27 cellular contexts compared by ENCODE assay signal in genomic region chr3:47613723-47614122, GRCh38. TPM values are rescaled to one million over a fixed set of nuclear protein-coding genes. Genes with fewer than 3 reads are reported as not detected.
DNase-seq lines count a peak whose midpoint lies in the region; ATAC-seq and TF ChIP-seq lines count a peak whose summit lies in the region.
"Had no signal": no experiment of that assay in that cellular context is flagged by ENCODE, and none has a peak within 500 bp of the region (broad histone marks: within the 10 kb centered on the region; RNA-seq: fewer than 3 reads in every experiment).

No MANE protein-coding gene starts in this region.

- H3K9me3 ChIP-seq in Karpas-422 (ENCODE audit: low read length) (no peaks in the 10 kb centered on the region), prostate gland (no peaks in the 10 kb centered on the region)
- H3K9me3 ChIP-seq: stomach, upper lobe of left lung had no signal

- no peaks in the 10 kb centered on the region for H3K4me1 Mint-ChIP-seq in activated naive CD8-positive, alpha-beta T cell treated with anti-CD3 and anti-CD28 coated beads for 36 hours
- no peaks in the 10 kb centered on the region for H3K4me1 Mint-ChIP-seq in activated CD4-positive, alpha-beta T cell treated with anti-CD3 and anti-CD28 coated beads for 36 hours
- H3K4me1 Mint-ChIP-seq: activated CD4-positive, alpha-beta T cell treated with anti-CD3 and anti-CD28 coated beads, Interleukin-2, amount 10 ng/mL, durations not matched to agents 24 days and 14 days had no signal

- no peaks in the 10 kb centered on the region for H4K20me1 ChIP-seq in Karpas-422 (ENCODE audit: insufficient read depth, low read depth, low read length)

- intact Hi-C loops in prostate gland (cut with DNase I): no loop called here
- intact Hi-C loops in activated CD4-positive, alpha-beta T cell treated with anti-CD3 and anti-CD28 coated beads for 36 hours (cut with DNase I, micrococcal nuclease): no loop called here

- H3K9me3 Mint-ChIP-seq in activated naive CD8-positive, alpha-beta T cell treated with anti-CD3 and anti-CD28 coated beads for 36 hours: no peaks in the 10 kb centered on the region
- no peaks in the 10 kb centered on the region for H3K9me3 Mint-ChIP-seq in activated CD4-positive, alpha-beta T cell treated with anti-CD3 and anti-CD28 coated beads for 36 hours (ENCODE audit: low read depth)
- H3K9me3 Mint-ChIP-seq: activated CD4-positive, alpha-beta T cell treated with anti-CD3 and anti-CD28 coated beads, Interleukin-2, amount 10 ng/mL, durations not matched to agents 24 days and 14 days; activated naive CD4-positive, alpha-beta T cell treated with anti-CD3 and anti-CD28 coated beads, Interleukin-2, amount 50 U/mL, for 72 hours; activated T-helper 1 cell treated with anti-CD3 and anti-CD28 coated beads, Interleukin-12 subunit alpha, Interleukin-12 subunit beta, Interleukin-2, Interleukin-4 antibody, amounts not matched to agents 30 ng/mL and 10 ng/mL and 1 ng/mL, durations not matched to agents 14 hours and 24 hours and 36 hours; CD8-positive, alpha-beta memory T cell; T-helper 1 cell treated with Interleukin-12 subunit alpha and Interleukin-12 subunit beta and Interleukin-4 antibody, amounts not matched to agents 30 μg/mL and 1 μg/mL, for 36 hours had no signal

- 50% methylated on average over 4 of the region's 4 CpGs for WGBS in prostate gland

- CTCF ChIA-PET in activated CD4-positive, alpha-beta T cell treated with anti-CD3 and anti-CD28 coated beads for 36 hours (lab: Charles Lee): interaction anchor here (0.6 to 0.7 kb wide), 3 partner anchors 11 to 764 kb away, joined by 3 to 4 read pairs (median 3); no protein-coding TSS in a partner anchor

- peaks cover 39% of the 10 kb centered on the region for H3K4me1 ChIP-seq in Karpas-422 (ENCODE audit: low read length)
- peaks cover 14% of the 10 kb centered on the region for H3K4me1 ChIP-seq in rectal smooth muscle tissue (ENCODE audit: control insufficient read depth, insufficient read depth, low read length)
- peaks cover 3% of the 10 kb centered on the region for H3K4me1 ChIP-seq in prostate gland (replicated peaks)

- H3K9ac ChIP-seq in Karpas-422 (ENCODE audit: low read length): peak overlapping the region; percentile 22
- H3K9ac ChIP-seq in rectal smooth muscle tissue (ENCODE audit: low read length): no peak overlapping the region

- no peaks in the 10 kb centered on the region for H3K27me3 Mint-ChIP-seq in activated naive CD8-positive, alpha-beta T cell treated with anti-CD3 and anti-CD28 coated beads for 36 hours
- no peaks in the 10 kb centered on the region for H3K27me3 Mint-ChIP-seq in activated CD4-positive, alpha-beta T cell treated with anti-CD3 and anti-CD28 coated beads for 36 hours
- H3K27me3 Mint-ChIP-seq: activated CD4-positive, alpha-beta T cell treated with anti-CD3 and anti-CD28 coated beads, Interleukin-2, amount 10 ng/mL, durations not matched to agents 24 days and 14 days; activated CD8-positive, alpha-beta memory T cell treated with anti-CD3 and anti-CD28 coated beads, Interleukin-2, amount 10 ng/mL, durations not matched to agents 7 days and 5 days had no signal

- H3K4me3 ChIP-seq in Karpas-422 (ENCODE audit: low read length) (no peak overlapping the region; the same call in 1 of the 2 replicates), astrocyte of the spinal cord (ENCODE audit: low read depth, low read length) (no peak overlapping the region), rectal smooth muscle tissue (ENCODE audit: low read length) (no peak overlapping the region), prostate gland (no peak overlapping the region)
- H3K4me3 ChIP-seq: stomach, upper lobe of left lung had no signal

- no peak overlapping the region for H3K27ac Mint-ChIP-seq in activated naive CD8-positive, alpha-beta T cell treated with anti-CD3 and anti-CD28 coated beads for 36 hours
- no peak overlapping the region for H3K27ac Mint-ChIP-seq in activated CD4-positive, alpha-beta T cell treated with anti-CD3 and anti-CD28 coated beads for 36 hours
- H3K27ac Mint-ChIP-seq: activated CD4-positive, alpha-beta T cell treated with anti-CD3 and anti-CD28 coated beads, Interleukin-2, amount 10 ng/mL, durations not matched to agents 24 days and 14 days; activated CD8-positive, alpha-beta memory T cell treated with anti-CD3 and anti-CD28 coated beads, Interleukin-2, amount 10 ng/mL, durations not matched to agents 7 days and 5 days; activated naive CD4-positive, alpha-beta T cell treated with anti-CD3 and anti-CD28 coated beads, Interleukin-2, amount 50 U/mL, for 72 hours; activated T-helper 1 cell treated with anti-CD3 and anti-CD28 coated beads, Interleukin-12 subunit alpha, Interleukin-12 subunit beta, Interleukin-2, Interleukin-4 antibody, amounts not matched to agents 30 ng/mL and 10 ng/mL and 1 ng/mL, durations not matched to agents 14 hours and 24 hours and 36 hours; CD8-positive, alpha-beta memory T cell; T-helper 1 cell treated with Interleukin-12 subunit alpha and Interleukin-12 subunit beta and Interleukin-4 antibody, amounts not matched to agents 30 μg/mL and 1 μg/mL, for 36 hours had no signal

- H2AFZ ChIP-seq in Karpas-422 (ENCODE audit: low read length): no peak overlapping the region

- H3K27ac ChIP-seq in Karpas-422 (ENCODE audit: low read length) (peak overlapping the region; percentile 76), rectal smooth muscle tissue (ENCODE audit: low read depth, low read length) (peak overlapping the region; percentile 56), prostate gland (no peak overlapping the region)
- H3K27ac ChIP-seq: epithelial cell of prostate, stomach, upper lobe of left lung had no signal

- TF ChIP-seq POLR2A in prostate gland (IDR thresholded peaks at IDR 0.05): no peak

- H3K4me2 ChIP-seq in Karpas-422 (ENCODE audit: low read depth, low read length, poor library complexity, severe bottlenecking): peak overlapping the region; percentile 57

- ATAC-seq in activated CD4-positive, alpha-beta T cell treated with anti-CD3 and anti-CD28 coated beads for 36 hours: no peak
- ATAC-seq: activated CD8-positive, alpha-beta memory T cell treated with anti-CD3 and anti-CD28 coated beads, Interleukin-2, amount 10 ng/mL, durations not matched to agents 7 days and 5 days; activated naive CD4-positive, alpha-beta T cell treated with anti-CD3 and anti-CD28 coated beads, Interleukin-2, amount 50 U/mL, for 72 hours; PC-3 had no signal

- DNase-seq in Karpas-422 (peak; percentile 74), astrocyte of the spinal cord (ENCODE audit: low read depth, low spot score) (peak; percentile 26), inferior parietal cortex (ENCODE audit: extremely low spot score) (peak; percentile 51), prostate gland (ENCODE audit: low spot score) (no peak), COR-L47 (lab: John Stamatoyannopoulos, UW) (no peak)
- DNase-seq in activated naive CD8-positive, alpha-beta T cell treated with anti-CD3 and anti-CD28 coated beads for 36 hours: no peak
- DNase-seq in activated CD4-positive, alpha-beta T cell treated with anti-CD3 and anti-CD28 coated beads for 36 hours: no peak
- DNase-seq: activated CD4-positive, alpha-beta T cell treated with anti-CD3 and anti-CD28 coated beads, Interleukin-2, amount 10 ng/mL, durations not matched to agents 24 days and 14 days; activated CD8-positive, alpha-beta memory T cell treated with anti-CD3 and anti-CD28 coated beads, Interleukin-2, amount 10 ng/mL, durations not matched to agents 7 days and 5 days; CD8-positive, alpha-beta memory T cell; dermis blood vessel endothelial cell; DND-41; foreskin fibroblast; HCEC 1CT; kidney glomerular epithelial cell; NCI-H1417 treated with DMSO at 0.1 percent for 48 hours; NCI-H2171; PC-3; SIG-M5; stimulated activated CD4-positive, alpha-beta T cell treated with anti-CD3 and anti-CD28 coated beads, Interleukin-4, amount 100 ng/mL, for 4 hours; stomach; upper lobe of left lung had no signal

- in situ Hi-C loops in astrocyte of the spinal cord (cut with HindIII; ENCODE audit: low sequenced_read_pairs): no loop called here

- peaks cover 15% of the 10 kb centered on the region for H3K36me3 Mint-ChIP-seq in activated naive CD8-positive, alpha-beta T cell treated with anti-CD3 and anti-CD28 coated beads for 36 hours
- H3K36me3 Mint-ChIP-seq in activated CD4-positive, alpha-beta T cell treated with anti-CD3 and anti-CD28 coated beads for 36 hours (ENCODE audit: low read depth): peaks cover 39% of the 10 kb centered on the region

- H3K4me3 Mint-ChIP-seq in activated naive CD8-positive, alpha-beta T cell treated with anti-CD3 and anti-CD28 coated beads for 36 hours: no peak overlapping the region
- H3K4me3 Mint-ChIP-seq in activated CD4-positive, alpha-beta T cell treated with anti-CD3 and anti-CD28 coated beads for 36 hours: no peak overlapping the region
- H3K4me3 Mint-ChIP-seq: activated CD4-positive, alpha-beta T cell treated with anti-CD3 and anti-CD28 coated beads, Interleukin-2, amount 10 ng/mL, durations not matched to agents 24 days and 14 days; activated CD8-positive, alpha-beta memory T cell treated with anti-CD3 and anti-CD28 coated beads, Interleukin-2, amount 10 ng/mL, durations not matched to agents 7 days and 5 days; activated T-helper 1 cell treated with anti-CD3 and anti-CD28 coated beads, Interleukin-12 subunit alpha, Interleukin-12 subunit beta, Interleukin-2, Interleukin-4 antibody, amounts not matched to agents 30 ng/mL and 10 ng/mL and 1 ng/mL, durations not matched to agents 14 hours and 24 hours and 36 hours; CD8-positive, alpha-beta memory T cell; T-helper 1 cell treated with Interleukin-12 subunit alpha and Interleukin-12 subunit beta and Interleukin-4 antibody, amounts not matched to agents 30 μg/mL and 1 μg/mL, for 36 hours had no signal

- H3K9me2 ChIP-seq in Karpas-422 (replicated peaks; ENCODE audit: insufficient read depth, low read length): no peaks in the 10 kb centered on the region

- TF ChIP-seq CTCF in astrocyte of the spinal cord (IDR thresholded peaks at IDR 0.05; ENCODE audit: low read depth, low read length) (no peak), prostate gland (IDR thresholded peaks at IDR 0.05) (no peak)

- peaks cover 43% of the 10 kb centered on the region for H3K36me3 ChIP-seq in Karpas-422 (ENCODE audit: insufficient read depth, low read length)
- H3K36me3 ChIP-seq in rectal smooth muscle tissue (ENCODE audit: control insufficient read depth, insufficient read depth, low read length): peaks cover 16% of the 10 kb centered on the region
- no peaks in the 10 kb centered on the region for H3K36me3 ChIP-seq in prostate gland

- POLR2A ChIA-PET in activated CD4-positive, alpha-beta T cell treated with anti-CD3 and anti-CD28 coated beads for 36 hours (lab: Charles Lee): interaction anchor here (0.6 kb wide), 1 partner anchor 44 kb away, joined by 6 read pairs; no protein-coding TSS in a partner anchor

- peaks cover 22% of the 10 kb centered on the region for H3K79me2 ChIP-seq in Karpas-422 (ENCODE audit: low read length)

- H3K27me3 ChIP-seq in Karpas-422 (ENCODE audit: low read length) (no peaks in the 10 kb centered on the region), rectal smooth muscle tissue (ENCODE audit: control insufficient read depth, insufficient read depth, low read length) (no peaks in the 10 kb centered on the region), prostate gland (replicated peaks; ENCODE audit: insufficient read depth) (no peaks in the 10 kb centered on the region)
- H3K27me3 ChIP-seq: stomach, upper lobe of left lung had no signal

RNA-seq across cellular contexts. Expression of gene CSPG5, which starts 35.1 kb away (rescaled TPM):
- 0.04 and 1.5 TPM in 2 replicates for total RNA-seq in Karpas-422 (2014; rRNA removed; shearing (Covaris generic); ENCODE audit: low replicate concordance)
- under 1 TPM; 0.54 to 0.56 TPM for total RNA-seq in activated naive CD8-positive, alpha-beta T cell treated with anti-CD3 and anti-CD28 coated beads for 36 hours
- 1 to 10 TPM in 1 of 2 donors, under 1 TPM in 1; 0.14 to 1.2 TPM for total RNA-seq in prostate gland
- total RNA-seq in activated CD4-positive, alpha-beta T cell treated with anti-CD3 and anti-CD28 coated beads for 36 hours: under 1 TPM; 0.78 to 0.97 TPM

Comparison
In these comparisons a context has a peak if more than half of its experiments do, and no peak if none do; other contexts are left out.
1. DNase-seq: peak in Karpas-422 (single experiment), astrocyte of the spinal cord (single experiment) and inferior parietal cortex (single experiment); none in activated naive CD8-positive, alpha-beta T cell treated with anti-CD3 and anti-CD28 coated beads for 36 hours (single experiment), prostate gland (single experiment), activated CD4-positive, alpha-beta T cell treated with anti-CD3 and anti-CD28 coated beads for 36 hours (single experiment) and COR-L47 (single experiment).
2. H3K27ac ChIP-seq: peak in Karpas-422 (single experiment) and rectal smooth muscle tissue (single experiment); none in prostate gland (0 of 2).